In the genomic region with DNA sequence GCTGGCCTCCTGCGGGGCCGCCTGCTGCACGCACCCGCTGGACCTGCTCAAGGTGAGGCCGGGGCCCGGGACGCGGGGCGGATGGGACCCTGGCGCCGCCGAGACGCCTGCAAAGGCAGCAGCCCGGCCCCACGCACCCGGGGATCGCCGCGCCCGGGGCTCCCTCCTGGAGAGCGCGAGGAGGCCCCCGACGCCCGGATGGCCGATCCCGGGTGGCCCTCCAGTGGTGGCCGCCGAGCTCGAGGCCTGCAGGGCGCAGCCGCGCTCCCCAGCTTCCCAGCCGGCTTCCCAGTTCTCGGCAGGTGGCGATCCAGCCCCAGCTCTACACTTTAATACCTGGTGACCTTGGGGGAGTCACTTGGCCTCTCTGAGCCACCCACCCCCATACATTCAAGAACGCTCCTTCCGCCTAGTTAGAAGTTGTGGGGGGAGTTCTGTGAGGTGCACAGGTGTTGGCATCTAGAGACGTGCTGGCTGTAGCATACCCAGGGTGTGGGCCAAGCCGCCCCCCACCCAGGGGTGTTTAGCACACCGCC, we compare ENCODE assay signal across 8 cellular contexts. TPM values are rescaled to one million over a fixed set of nuclear protein-coding genes. Genes with fewer than 3 reads are reported as not detected.
DNase-seq lines count a peak whose midpoint lies in the region; ATAC-seq and TF ChIP-seq lines count a peak whose summit lies in the region.

No MANE protein-coding gene starts in this region.

- H3K4me3 Mint-ChIP-seq in activated T-cell treated with anti-CD3 and anti-CD28 coated beads, Interleukin-2, amount 50 U/mL, for 4 hours, result peak overlapping the region; percentile 81

- H3K27me3 Mint-ChIP-seq in activated T-cell treated with anti-CD3 and anti-CD28 coated beads, Interleukin-2, amount 50 U/mL, for 4 hours (ENCODE audit: low read depth), result no peaks in the 10 kb centered on the region

- H3K9ac ChIP-seq in SK-N-MC (ENCODE audit: insufficient read length) (peak overlapping the region; percentile 90), neural cell (ENCODE audit: low read length) (peak overlapping the region; percentile 42)

- H2AFZ ChIP-seq in neural cell (ENCODE audit: low read depth, low read length), result no peak overlapping the region

- H4K20me1 ChIP-seq in neural cell (ENCODE audit: insufficient read depth), result no peaks in the 10 kb centered on the region

- DNase-seq in activated T-cell treated with anti-CD3 and anti-CD28 coated beads, Interleukin-2, amount 50 U/mL, for 4 hours, result no peak
- no peak for DNase-seq in activated T-cell treated with anti-CD3 and anti-CD28 coated beads, Interleukin-2, amount 50 U/mL, for 1 hour
- DNase-seq in SK-N-MC (ENCODE audit: low read depth, low spot score) (no peak), esophagus muscularis mucosa (ENCODE audit: extremely low spot score) (no peak), islet precursor cell (no peak)

- no peaks in the 10 kb centered on the region for H3K9me3 Mint-ChIP-seq in activated T-cell treated with anti-CD3 and anti-CD28 coated beads, Interleukin-2, amount 50 U/mL, for 4 hours

- TF ChIP-seq EP300 in esophagus muscularis mucosa (IDR thresholded peaks at IDR 0.05), result no peak
- TF ChIP-seq EP300 in neural cell (conservative IDR thresholded peaks at IDR 0.05; ENCODE audit: poor library complexity, severe bottlenecking), result peak; percentile 6

- no peaks in the 10 kb centered on the region for H3K79me2 ChIP-seq in neural cell (replicated peaks; ENCODE audit: insufficient read depth, low read length)

- H3K27ac ChIP-seq in SK-N-MC (no peak overlapping the region; the same call in 1 of the 2 replicates), esophagus muscularis mucosa (replicated peaks in 1 of 4) (peak overlapping the region; percentile 67 to 75 (median 72)), neural cell (ENCODE audit: low read length) (no peak overlapping the region)

- peaks cover 0 to 6% (median 0%) of the 10 kb centered on the region in 4 donors for H3K27me3 ChIP-seq in esophagus muscularis mucosa
- peaks cover 8% of the 10 kb centered on the region for H3K27me3 ChIP-seq in neural cell (ENCODE audit: insufficient read depth, low read depth, low read length)

- intact Hi-C loops in esophagus muscularis mucosa (cut with DNase I), result no loop called here

- peaks cover 25 to 41% (median 39%) of the 10 kb centered on the region in 4 donors for H3K4me1 ChIP-seq in esophagus muscularis mucosa

- TF ChIP-seq POLR2A in esophagus muscularis mucosa (IDR thresholded peaks at IDR 0.05; ENCODE audit: low read depth), result no peak

- peaks cover 18% of the 10 kb centered on the region for H3K4me1 Mint-ChIP-seq in activated T-cell treated with anti-CD3 and anti-CD28 coated beads, Interleukin-2, amount 50 U/mL, for 4 hours (ENCODE audit: low read depth)

- 14% methylated on average over 5 of the region's 41 CpGs for WGBS in esophagus muscularis mucosa

- peak overlapping the region; percentile 89 for H3K4me3 ChIP-seq in SK-N-MC
- peak overlapping the region; percentile 90 to 92 (median 92) for H3K4me3 ChIP-seq in esophagus muscularis mucosa
- H3K4me3 ChIP-seq in neural cell (ENCODE audit: low read length), result peak overlapping the region; percentile 68

- H3K9me3 ChIP-seq in SK-N-MC (ENCODE audit: low read depth, low read length) (no peaks in the 10 kb centered on the region), esophagus muscularis mucosa (no peaks in the 10 kb centered on the region), neural cell (ENCODE audit: low read length) (no peaks in the 10 kb centered on the region)

- H3K36me3 Mint-ChIP-seq in activated T-cell treated with anti-CD3 and anti-CD28 coated beads, Interleukin-2, amount 50 U/mL, for 4 hours (ENCODE audit: insufficient read depth), result peaks cover 3% of the 10 kb centered on the region

- peak; percentile 12 to 14 for ATAC-seq in activated T-cell treated with anti-CD3 and anti-CD28 coated beads, Interleukin-2, amount 50 U/mL, for 4 hours
- ATAC-seq in HG02938 (IDR thresholded peaks at IDR 0.05; ENCODE audit: unreplicated experiment) (peak; percentile 27), GM21423 (IDR thresholded peaks at IDR 0.05; ENCODE audit: unreplicated experiment) (no peak)

- H3F3A ChIP-seq in neural cell (ENCODE audit: insufficient read depth, low read length, poor library complexity, severe bottlenecking), result no peaks in the 10 kb centered on the region

- H3K36me3 ChIP-seq in SK-N-MC (ENCODE audit: insufficient read depth, low read length), result peaks cover 7% of the 10 kb centered on the region; the same call in 1 of the 2 replicates
- H3K36me3 ChIP-seq in esophagus muscularis mucosa, result peaks cover 4 to 19% (median 8%) of the 10 kb centered on the region in 4 donors
- no peaks in the 10 kb centered on the region for H3K36me3 ChIP-seq in neural cell (ENCODE audit: insufficient read depth, low read length)

- H3K4me2 ChIP-seq in neural cell (ENCODE audit: low read length), result peak overlapping the region; percentile 51

- no peaks in the 10 kb centered on the region for H3K9me2 ChIP-seq in neural cell (ENCODE audit: insufficient read depth, low read length)

- TF ChIP-seq CTCF in esophagus muscularis mucosa (IDR thresholded peaks at IDR 0.05), result no peak
- no peak for TF ChIP-seq CTCF in neural cell (IDR thresholded peaks at IDR 0.05; ENCODE audit: poor library complexity, severe bottlenecking)

- TF ChIP-seq RAD21 in neural cell (conservative IDR thresholded peaks at IDR 0.05), result no peak

TF ChIP-seq in neural cell, 6 proteins besides CTCF, POLR2A, EP300 and RAD21:
- TF ChIP-seq MXI1 (conservative IDR thresholded peaks at IDR 0.05; ENCODE audit: poor library complexity, severe bottlenecking) (no peak), POLR2AphosphoS5 (IDR thresholded peaks at IDR 0.05) (no peak), TAF1 (IDR thresholded peaks at IDR 0.05; ENCODE audit: low read depth) (no peak)

RNA-seq across cellular contexts. Expression of a gene that starts 0.5 kb away (rescaled TPM):
- 10 to 100 TPM; 29.9 to 47.8 (median 38.8) TPM for total RNA-seq in activated T-cell treated with anti-CD3 and anti-CD28 coated beads, Interleukin-2, amount 50 U/mL, for 4 hours
- 1 to 10 TPM; 2.1 to 5.5 (median 4.8) TPM for total RNA-seq in esophagus muscularis mucosa
- 8.7 and 10.3 TPM in 2 replicates for polyA plus RNA-seq in neural cell
- 10.2 and 10.4 TPM in 2 replicates for polyA minus RNA-seq in neural cell

RNA-seq across cellular contexts. Expression of a gene that starts 9.4 kb away (rescaled TPM):
- 100 to 1,000 TPM; 294 to 372 (median 359) TPM for total RNA-seq in activated T-cell treated with anti-CD3 and anti-CD28 coated beads, Interleukin-2, amount 50 U/mL, for 4 hours
- total RNA-seq in esophagus muscularis mucosa, result 10 to 100 TPM; 24.5 to 47.9 (median 39.2) TPM
- 10.4 and 14.2 TPM in 2 replicates for polyA plus RNA-seq in neural cell
- polyA minus RNA-seq in neural cell, result 4.1 and 6.8 TPM in 2 replicates

RNA-seq across cellular contexts. Expression of a gene that starts 28.7 kb away (rescaled TPM):
- 100 to 1,000 TPM; 146 to 162 (median 147) TPM for total RNA-seq in activated T-cell treated with anti-CD3 and anti-CD28 coated beads, Interleukin-2, amount 50 U/mL, for 4 hours
- 10 to 100 TPM; 47.8 to 99.1 (median 65.5) TPM for total RNA-seq in esophagus muscularis mucosa
- polyA plus RNA-seq in neural cell, result 81.1 and 97.2 TPM in 2 replicates
- 61.5 and 68.2 TPM in 2 replicates for polyA minus RNA-seq in neural cell

RNA-seq across cellular contexts. Expression of a gene that starts 28.9 kb away (rescaled TPM):
- total RNA-seq in activated T-cell treated with anti-CD3 and anti-CD28 coated beads, Interleukin-2, amount 50 U/mL, for 4 hours, result 10 to 100 TPM; 27.3 to 38.6 (median 27.9) TPM
- total RNA-seq in esophagus muscularis mucosa, result 10 to 100 TPM; 23.7 to 38.3 (median 27.3) TPM
- 145 and 156 TPM in 2 replicates for polyA plus RNA-seq in neural cell
- polyA minus RNA-seq in neural cell, result 61.4 and 62.3 TPM in 2 replicates

RNA-seq across cellular contexts. Expression of a gene that starts 46.0 kb away (rescaled TPM):
- 10 to 100 TPM; 82.9 to 91.9 (median 84.9) TPM for total RNA-seq in activated T-cell treated with anti-CD3 and anti-CD28 coated beads, Interleukin-2, amount 50 U/mL, for 4 hours
- total RNA-seq in esophagus muscularis mucosa, result 10 to 100 TPM in 3 of 4 donors, 1 to 10 TPM in 1; 8.9 to 14.1 (median 12.6) TPM
- polyA plus RNA-seq in neural cell, result 12.2 and 16.1 TPM in 2 replicates
- polyA minus RNA-seq in neural cell, result 11.1 and 11.4 TPM in 2 replicates

Comparison
In these comparisons a context has a peak if more than half of its experiments do, and no peak if none do; other contexts are left out.
1. H3K27ac ChIP-seq: peak in esophagus muscularis mucosa (4 of 4); none in SK-N-MC (single experiment) and neural cell (single experiment).
2. RNA of a gene that starts 0.5 kb away (total RNA-seq): 29.9 to 47.8 TPM in activated T-cell treated with anti-CD3 and anti-CD28 coated beads, Interleukin-2, amount 50 U/mL, for 4 hours; 2.1 to 5.5 TPM in esophagus muscularis mucosa; every median in the first group is over 4 times any median in the second.
3. RNA of a gene that starts 9.4 kb away (total RNA-seq): 294 to 372 TPM in activated T-cell treated with anti-CD3 and anti-CD28 coated beads, Interleukin-2, amount 50 U/mL, for 4 hours; 24.5 to 47.9 TPM in esophagus muscularis mucosa; every median in the first group is over 4 times any median in the second.
4. Peak in every context shown above with its lines, with median percentiles within 50 percentile points of each other: H3K4me3 ChIP-seq.